In the genomic region with DNA sequence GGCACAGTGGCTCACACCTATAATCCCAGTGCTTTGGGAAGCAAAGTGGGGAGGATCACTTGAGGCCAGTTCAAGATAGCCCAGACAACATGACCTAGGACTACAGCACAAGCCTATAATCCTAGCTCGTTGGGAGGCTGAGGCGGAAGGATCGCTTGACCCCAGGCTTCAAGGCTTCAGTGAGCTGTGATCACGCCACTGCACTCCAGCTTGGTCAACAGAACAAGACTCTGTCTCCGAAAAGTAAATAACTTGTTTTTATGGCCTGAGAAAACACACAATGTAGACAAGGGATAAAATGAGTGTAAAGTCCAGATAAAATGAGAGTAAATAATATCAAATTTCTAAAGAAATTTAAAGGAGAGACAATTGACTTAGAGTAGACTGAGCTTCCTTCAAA, we compare ENCODE assay signal across 26 cellular contexts.
"Had no signal": no experiment of that assay in that cellular context is flagged by ENCODE, and none has a peak within 500 bp of the region (broad histone marks: within the 10 kb centered on the region; RNA-seq: fewer than 3 reads in every experiment).

No MANE protein-coding gene starts in this region.

- H2AFZ ChIP-seq: parathyroid adenoma had no signal

- H3K27me3 ChIP-seq: adrenal gland, cardiac muscle cell, gastroesophageal sphincter, right atrium auricular region, testis, uterus had no signal

- DNase-seq: activated CD4-positive, alpha-beta T cell treated with anti-CD3 and anti-CD28 coated beads for 4 hours; activated CD4-positive, alpha-beta T cell treated with anti-CD3 and anti-CD28 coated beads, Interleukin-2, amount 50 U/mL, for 4 hours; activated effector memory CD4-positive, alpha-beta T cell treated with Interleukin-2 at 50 U/mL for 16 hours; activated naive CD4-positive, alpha-beta T cell treated with anti-CD3 and anti-CD28 coated beads for 36 hours; activated naive CD8-positive, alpha-beta T cell treated with anti-CD3 and anti-CD28 coated beads for 36 hours; adrenal gland; aorta; cerebellar nuclear complex; hippocampal formation; left cardiac atrium; mammary epithelial cell; naive thymus-derived CD4-positive, alpha-beta T cell; nucleus accumbens; stimulated activated CD4-positive, alpha-beta T cell treated with anti-CD3 and anti-CD28 coated beads, Interleukin-15, amount 100 ng/mL, for 24 hours; stimulated activated CD4-positive, alpha-beta T cell treated with anti-CD3 and anti-CD28 coated beads, Interleukin-2, amount 100 ng/mL, for 24 hours; stimulated activated naive CD4-positive, alpha-beta T cell; T-helper 1 cell; testis; uterus had no signal

- H3K9ac ChIP-seq: parathyroid adenoma had no signal

- ATAC-seq: gastroesophageal sphincter; left cardiac atrium; naive thymus-derived CD4-positive, alpha-beta T cell had no signal

- H3K27ac ChIP-seq: adrenal gland, cardiac muscle cell, coronary artery, gastroesophageal sphincter, parathyroid adenoma, right atrium auricular region, testis, uterus had no signal

- H3K9me3 ChIP-seq: adrenal gland, gastroesophageal sphincter, right atrium auricular region, testis, uterus had no signal

- H3K4me1 ChIP-seq: adrenal gland, gastroesophageal sphincter, parathyroid adenoma, right atrium auricular region, testis, uterus had no signal

- H3K4me3 ChIP-seq: adrenal gland, cardiac muscle cell, coronary artery, gastroesophageal sphincter, right atrium auricular region, testis, uterus had no signal

- H3K36me3 ChIP-seq: uterus had no signal

- FAIRE-seq: endothelial cell of umbilical vein, keratinocyte had no signal
